Comparison of ENCODE assay signal across 12 cellular contexts in the genomic region with DNA sequence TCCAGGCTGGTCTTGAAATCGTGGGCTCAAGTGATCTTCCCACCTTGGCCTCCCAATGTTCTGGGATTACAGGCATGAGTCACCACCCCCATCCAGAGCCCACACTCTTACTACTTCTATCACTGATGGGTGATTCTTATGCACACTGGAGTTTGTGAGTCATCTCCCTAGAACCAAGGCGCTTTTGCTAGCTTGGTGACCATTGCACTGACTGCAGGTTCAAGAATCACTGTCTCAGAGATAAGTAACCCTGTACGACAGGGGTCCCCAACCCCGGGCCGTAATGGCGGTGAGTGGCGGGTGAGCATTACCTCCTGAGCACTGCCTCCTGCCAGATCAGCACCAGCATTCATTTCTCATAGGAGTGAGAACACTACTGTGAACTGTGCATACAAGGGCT.
A peak's percentile ranks its signal among the peaks of the same experiment; 100 is the strongest.
DNase-seq lines count a peak whose midpoint lies in the region; ATAC-seq and TF ChIP-seq lines count a peak whose summit lies in the region.
"Had no signal": no experiment of that assay in that cellular context is flagged by ENCODE, and none has a peak within 500 bp of the region (broad histone marks: within the 10 kb centered on the region; RNA-seq: fewer than 3 reads in every experiment).

No MANE protein-coding gene starts in this region.

- no peak overlapping the region for H3K4me3 ChIP-seq in choroid plexus epithelial cell (ENCODE audit: low read depth, low read length)
- H3K4me3 ChIP-seq: ascending aorta, upper lobe of left lung had no signal

- no peak overlapping the region for H3K27ac Mint-ChIP-seq in stimulated activated effector memory CD8-positive, alpha-beta T cell treated with anti-CD3 and anti-CD28 coated beads, Interleukin-12 subunit alpha, Interleukin-12 subunit beta, amount 100 ng/mL, for 72 hours
- H3K27ac Mint-ChIP-seq: WTC11 had no signal

- peaks cover 5% of the 10 kb centered on the region for H3K36me3 Mint-ChIP-seq in stimulated activated effector memory CD8-positive, alpha-beta T cell treated with anti-CD3 and anti-CD28 coated beads, Interleukin-12 subunit alpha, Interleukin-12 subunit beta, amount 100 ng/mL, for 72 hours
- H3K36me3 Mint-ChIP-seq: WTC11 had no signal

- 0 out of 3 replicates have a peak, but pooled peaks have one; percentile 31 for ATAC-seq in SK-N-SH treated with all-trans-retinoic acid at 6 μM for 48 hours
- peak; percentile 76 for ATAC-seq in stimulated activated effector memory CD8-positive, alpha-beta T cell treated with anti-CD3 and anti-CD28 coated beads, Interleukin-12 subunit alpha, Interleukin-12 subunit beta, amount 100 ng/mL, for 72 hours
- no peak for ATAC-seq in Right ventricle myocardium superior (ENCODE audit: poor library complexity)
- ATAC-seq in GM21786 (IDR thresholded peaks at IDR 0.05; ENCODE audit: unreplicated experiment): no peak
- ATAC-seq: right cardiac atrium, WTC11 had no signal

- DNase-seq in activated effector memory CD4-positive, alpha-beta T cell treated with anti-CD3 and anti-CD28 coated beads, Interleukin-2, amount 50 U/mL, for 16 hours: peak; percentile 67
- no peak for DNase-seq in activated effector memory CD4-positive, alpha-beta T cell treated with Interleukin-2 at 50 U/mL for 16 hours
- DNase-seq in choroid plexus epithelial cell (ENCODE audit: low read depth) (peak; percentile 43), Right ventricle myocardium superior (no peak), Kasumi-1 (lab: John Stamatoyannopoulos, UW) (no peak)
- no peak for DNase-seq in stimulated activated effector memory CD8-positive, alpha-beta T cell treated with anti-CD3 and anti-CD28 coated beads, Interleukin-12 subunit alpha, Interleukin-12 subunit beta, amount 100 ng/mL, for 72 hours (ENCODE audit: low spot score in 2 of 2)
- DNase-seq: right cardiac atrium, upper lobe of left lung had no signal

- H3K9me3 Mint-ChIP-seq in stimulated activated effector memory CD8-positive, alpha-beta T cell treated with anti-CD3 and anti-CD28 coated beads, Interleukin-12 subunit alpha, Interleukin-12 subunit beta, amount 100 ng/mL, for 72 hours: no peaks in the 10 kb centered on the region
- H3K9me3 Mint-ChIP-seq: WTC11 had no signal

- peaks cover 60% of the 10 kb centered on the region for H3K4me1 Mint-ChIP-seq in stimulated activated effector memory CD8-positive, alpha-beta T cell treated with anti-CD3 and anti-CD28 coated beads, Interleukin-12 subunit alpha, Interleukin-12 subunit beta, amount 100 ng/mL, for 72 hours

- H3K4me3 Mint-ChIP-seq in stimulated activated effector memory CD8-positive, alpha-beta T cell treated with anti-CD3 and anti-CD28 coated beads, Interleukin-12 subunit alpha, Interleukin-12 subunit beta, amount 100 ng/mL, for 72 hours: no peak overlapping the region
- H3K4me3 Mint-ChIP-seq: WTC11 had no signal

- TF ChIP-seq CTCF in choroid plexus epithelial cell (conservative IDR thresholded peaks at IDR 0.05; ENCODE audit: low read depth, low read length): no peak

- intact Hi-C loops in Right ventricle myocardium superior (cut with DNase I): no loop called here

TF ChIP-seq in SK-N-SH treated with all-trans-retinoic acid at 6 μM for 48 hours, 23 proteins besides CTCF, POLR2A, EP300 and RAD21:
- TF ChIP-seq ARNTL (CRISPR knock-in tag; IDR thresholded peaks at IDR 0.05; ENCODE audit: borderline replicate concordance, low read depth) (no peak), CSDC2 (CRISPR knock-in tag; IDR thresholded peaks at IDR 0.05) (no peak), TCF4 (CRISPR knock-in tag; IDR thresholded peaks at IDR 0.05; ENCODE audit: borderline replicate concordance) (no peak), PPARA (CRISPR knock-in tag; IDR thresholded peaks at IDR 0.05; ENCODE audit: borderline replicate concordance) (no peak), RARB (CRISPR knock-in tag; IDR thresholded peaks at IDR 0.05) (no peak), ZFP3 (CRISPR knock-in tag; IDR thresholded peaks at IDR 0.05) (no peak), TOX (CRISPR knock-in tag; IDR thresholded peaks at IDR 0.05; ENCODE audit: borderline replicate concordance) (no peak), ESRRG (CRISPR knock-in tag; IDR thresholded peaks at IDR 0.05) (no peak)
- TF ChIP-seq, protein P1, sequence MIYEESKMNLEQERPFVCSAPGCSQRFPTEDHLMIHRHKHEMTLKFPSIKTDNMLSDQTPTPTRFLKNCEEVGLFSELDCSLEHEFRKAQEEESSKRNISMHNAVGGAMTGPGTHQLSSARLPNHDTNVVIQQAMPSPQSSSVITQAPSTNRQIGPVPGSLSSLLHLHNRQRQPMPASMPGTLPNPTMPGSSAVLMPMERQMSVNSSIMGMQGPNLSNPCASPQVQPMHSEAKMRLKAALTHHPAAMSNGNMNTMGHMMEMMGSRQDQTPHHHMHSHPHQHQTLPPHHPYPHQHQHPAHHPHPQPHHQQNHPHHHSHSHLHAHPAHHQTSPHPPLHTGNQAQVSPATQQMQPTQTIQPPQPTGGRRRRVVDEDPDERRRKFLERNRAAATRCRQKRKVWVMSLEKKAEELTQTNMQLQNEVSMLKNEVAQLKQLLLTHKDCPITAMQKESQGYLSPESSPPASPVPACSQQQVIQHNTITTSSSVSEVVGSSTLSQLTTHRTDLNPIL (CRISPR knock-in tag; IDR thresholded peaks at IDR 0.05; ENCODE audit: low read depth): no peak
- TF ChIP-seq, protein P2, sequence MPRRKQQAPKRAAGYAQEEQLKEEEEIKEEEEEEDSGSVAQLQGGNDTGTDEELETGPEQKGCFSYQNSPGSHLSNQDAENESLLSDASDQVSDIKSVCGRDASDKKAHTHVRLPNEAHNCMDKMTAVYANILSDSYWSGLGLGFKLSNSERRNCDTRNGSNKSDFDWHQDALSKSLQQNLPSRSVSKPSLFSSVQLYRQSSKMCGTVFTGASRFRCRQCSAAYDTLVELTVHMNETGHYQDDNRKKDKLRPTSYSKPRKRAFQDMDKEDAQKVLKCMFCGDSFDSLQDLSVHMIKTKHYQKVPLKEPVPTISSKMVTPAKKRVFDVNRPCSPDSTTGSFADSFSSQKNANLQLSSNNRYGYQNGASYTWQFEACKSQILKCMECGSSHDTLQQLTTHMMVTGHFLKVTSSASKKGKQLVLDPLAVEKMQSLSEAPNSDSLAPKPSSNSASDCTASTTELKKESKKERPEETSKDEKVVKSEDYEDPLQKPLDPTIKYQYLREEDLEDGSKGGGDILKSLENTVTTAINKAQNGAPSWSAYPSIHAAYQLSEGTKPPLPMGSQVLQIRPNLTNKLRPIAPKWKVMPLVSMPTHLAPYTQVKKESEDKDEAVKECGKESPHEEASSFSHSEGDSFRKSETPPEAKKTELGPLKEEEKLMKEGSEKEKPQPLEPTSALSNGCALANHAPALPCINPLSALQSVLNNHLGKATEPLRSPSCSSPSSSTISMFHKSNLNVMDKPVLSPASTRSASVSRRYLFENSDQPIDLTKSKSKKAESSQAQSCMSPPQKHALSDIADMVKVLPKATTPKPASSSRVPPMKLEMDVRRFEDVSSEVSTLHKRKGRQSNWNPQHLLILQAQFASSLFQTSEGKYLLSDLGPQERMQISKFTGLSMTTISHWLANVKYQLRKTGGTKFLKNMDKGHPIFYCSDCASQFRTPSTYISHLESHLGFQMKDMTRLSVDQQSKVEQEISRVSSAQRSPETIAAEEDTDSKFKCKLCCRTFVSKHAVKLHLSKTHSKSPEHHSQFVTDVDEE (CRISPR knock-in tag; IDR thresholded peaks at IDR 0.05): no peak
- TF ChIP-seq, protein P3, sequence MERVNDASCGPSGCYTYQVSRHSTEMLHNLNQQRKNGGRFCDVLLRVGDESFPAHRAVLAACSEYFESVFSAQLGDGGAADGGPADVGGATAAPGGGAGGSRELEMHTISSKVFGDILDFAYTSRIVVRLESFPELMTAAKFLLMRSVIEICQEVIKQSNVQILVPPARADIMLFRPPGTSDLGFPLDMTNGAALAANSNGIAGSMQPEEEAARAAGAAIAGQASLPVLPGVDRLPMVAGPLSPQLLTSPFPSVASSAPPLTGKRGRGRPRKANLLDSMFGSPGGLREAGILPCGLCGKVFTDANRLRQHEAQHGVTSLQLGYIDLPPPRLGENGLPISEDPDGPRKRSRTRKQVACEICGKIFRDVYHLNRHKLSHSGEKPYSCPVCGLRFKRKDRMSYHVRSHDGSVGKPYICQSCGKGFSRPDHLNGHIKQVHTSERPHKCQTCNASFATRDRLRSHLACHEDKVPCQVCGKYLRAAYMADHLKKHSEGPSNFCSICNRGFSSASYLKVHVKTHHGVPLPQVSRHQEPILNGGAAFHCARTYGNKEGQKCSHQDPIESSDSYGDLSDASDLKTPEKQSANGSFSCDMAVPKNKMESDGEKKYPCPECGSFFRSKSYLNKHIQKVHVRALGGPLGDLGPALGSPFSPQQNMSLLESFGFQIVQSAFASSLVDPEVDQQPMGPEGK (CRISPR knock-in tag; IDR thresholded peaks at IDR 0.05; ENCODE audit: borderline replicate concordance): no peak
- TF ChIP-seq, protein P4, sequence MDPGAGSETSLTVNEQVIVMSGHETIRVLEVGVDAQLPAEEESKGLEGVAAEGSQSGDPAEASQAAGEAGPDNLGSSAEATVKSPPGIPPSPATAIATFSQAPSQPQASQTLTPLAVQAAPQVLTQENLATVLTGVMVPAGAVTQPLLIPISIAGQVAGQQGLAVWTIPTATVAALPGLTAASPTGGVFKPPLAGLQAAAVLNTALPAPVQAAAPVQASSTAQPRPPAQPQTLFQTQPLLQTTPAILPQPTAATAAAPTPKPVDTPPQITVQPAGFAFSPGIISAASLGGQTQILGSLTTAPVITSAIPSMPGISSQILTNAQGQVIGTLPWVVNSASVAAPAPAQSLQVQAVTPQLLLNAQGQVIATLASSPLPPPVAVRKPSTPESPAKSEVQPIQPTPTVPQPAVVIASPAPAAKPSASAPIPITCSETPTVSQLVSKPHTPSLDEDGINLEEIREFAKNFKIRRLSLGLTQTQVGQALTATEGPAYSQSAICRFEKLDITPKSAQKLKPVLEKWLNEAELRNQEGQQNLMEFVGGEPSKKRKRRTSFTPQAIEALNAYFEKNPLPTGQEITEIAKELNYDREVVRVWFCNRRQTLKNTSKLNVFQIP (CRISPR knock-in tag; IDR thresholded peaks at IDR 0.05; ENCODE audit: borderline replicate concordance, low read depth): no peak

Comparison
In these comparisons a context has a peak if more than half of its experiments do, and no peak if none do; other contexts are left out.
1. DNase-seq: peak in activated effector memory CD4-positive, alpha-beta T cell treated with anti-CD3 and anti-CD28 coated beads, Interleukin-2, amount 50 U/mL, for 16 hours (single experiment) and choroid plexus epithelial cell (single experiment); none in activated effector memory CD4-positive, alpha-beta T cell treated with Interleukin-2 at 50 U/mL for 16 hours (single experiment), stimulated activated effector memory CD8-positive, alpha-beta T cell treated with anti-CD3 and anti-CD28 coated beads, Interleukin-12 subunit alpha, Interleukin-12 subunit beta, amount 100 ng/mL, for 72 hours (0 of 2), Right ventricle myocardium superior (single experiment) and Kasumi-1 (0 of 2).
2. ATAC-seq: peak in SK-N-SH treated with all-trans-retinoic acid at 6 μM for 48 hours (single experiment) and stimulated activated effector memory CD8-positive, alpha-beta T cell treated with anti-CD3 and anti-CD28 coated beads, Interleukin-12 subunit alpha, Interleukin-12 subunit beta, amount 100 ng/mL, for 72 hours (single experiment); none in Right ventricle myocardium superior (single experiment) and GM21786 (single experiment).